In genomic region chr11:123833095-123833494, GRCh38 we compare ENCODE assay signal across 1 cellular context.
TF ChIP-seq lines count a peak whose summit lies in the region.

No MANE protein-coding gene starts in this region.

TF ChIP-seq in GM12878, 131 proteins besides CTCF, POLR2A, EP300 and RAD21:
- TF ChIP-seq JUNB (IDR thresholded peaks at IDR 0.05), result peak; percentile 28; the same call in 1 of the 2 replicates
- no peak for TF ChIP-seq EED (IDR thresholded peaks at IDR 0.05; ENCODE audit: low read depth)
- no peak for TF ChIP-seq BACH1 (IDR thresholded peaks at IDR 0.05; ENCODE audit: borderline replicate concordance)
- TF ChIP-seq NBN (IDR thresholded peaks at IDR 0.05), result no peak
- no peak for TF ChIP-seq SUPT20H (IDR thresholded peaks at IDR 0.05; ENCODE audit: borderline replicate concordance, control insufficient read depth, low read depth, low read length)
- no peak for TF ChIP-seq SKIL (IDR thresholded peaks at IDR 0.05; ENCODE audit: low read depth, poor library complexity, severe bottlenecking)
- peak; percentile 47; the same call in 1 of the 2 replicates for TF ChIP-seq RUNX3 (IDR thresholded peaks at IDR 0.05; ENCODE audit: low read length)
- no peak for TF ChIP-seq KDM1A (IDR thresholded peaks at IDR 0.05; ENCODE audit: borderline replicate concordance)
- no peak for TF ChIP-seq BMI1 (IDR thresholded peaks at IDR 0.05; ENCODE audit: borderline replicate concordance)
